In the genomic region with DNA sequence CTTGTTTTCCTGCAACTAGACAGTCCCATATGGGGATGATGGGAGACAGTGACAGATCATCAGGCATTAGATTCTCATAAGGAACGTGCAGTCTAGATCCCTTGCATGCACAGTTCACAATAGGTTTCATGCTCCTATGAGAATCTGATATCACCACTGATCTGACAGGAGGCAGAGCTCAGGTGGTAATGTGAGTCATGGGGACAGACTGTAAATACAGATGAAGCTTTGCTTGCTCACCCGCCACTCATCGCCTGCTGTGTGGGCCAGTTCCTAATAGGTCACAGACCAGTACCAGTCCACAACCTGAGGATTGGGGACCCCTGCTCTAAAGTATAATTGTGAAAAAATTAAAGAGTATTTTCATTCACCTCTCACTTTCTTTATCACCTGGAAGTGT, we compare ENCODE assay signal across 18 cellular contexts. TPM values are rescaled to one million over a fixed set of nuclear protein-coding genes. Genes with fewer than 3 reads are reported as not detected.
DNase-seq lines count a peak whose midpoint lies in the region; ATAC-seq and TF ChIP-seq lines count a peak whose summit lies in the region.
"Had no signal": no experiment of that assay in that cellular context is flagged by ENCODE, and none has a peak within 500 bp of the region (broad histone marks: within the 10 kb centered on the region; RNA-seq: fewer than 3 reads in every experiment).

No MANE protein-coding gene starts in this region.

- H3K9me3 ChIP-seq in suprapubic skin, result no peaks in the 10 kb centered on the region
- H3K9me3 ChIP-seq: BE2C had no signal

- no peak for ATAC-seq in GM21619 (IDR thresholded peaks at IDR 0.05; ENCODE audit: unreplicated experiment)

- no peaks in the 10 kb centered on the region for H3K36me3 ChIP-seq in suprapubic skin
- H3K36me3 ChIP-seq: BE2C, SJSA1 had no signal

- no peaks in the 10 kb centered on the region for H3K4me1 ChIP-seq in suprapubic skin
- H3K4me1 ChIP-seq: BE2C had no signal

- TF ChIP-seq CTCF in epithelial cell of esophagus (IDR thresholded peaks at IDR 0.05; ENCODE audit: insufficient read depth, low read depth, low read length, missing control alignments) (no peak), suprapubic skin (IDR thresholded peaks at IDR 0.05) (no peak)

- H3K27ac ChIP-seq in suprapubic skin, result no peak overlapping the region
- H3K27ac ChIP-seq: SJSA1 had no signal

- WGBS in suprapubic skin, result 93% methylated on average over 3 of the region's 3 CpGs

- peak; percentile 9 for DNase-seq in HCEC 1CT
- DNase-seq in M059J (ENCODE audit: low read depth), result peak; percentile 65
- peak; percentile 90 for DNase-seq in epithelial cell of esophagus (ENCODE audit: low read depth)
- peak; percentile 47 for DNase-seq in renal cortical epithelial cell (ENCODE audit: low read depth)
- no peak for DNase-seq in pons (ENCODE audit: low spot score)
- DNase-seq in suprapubic skin (ENCODE audit: low spot score in 2 of 2), result no peak
- DNase-seq: BE2C; CD4-positive, alpha-beta T cell; GOT3; HFFc6; NCI-H1436; NCI-H2029; NCI-H2171 treated with DMSO at 0.1 percent for 48 hours; NCI-H748 treated with DMSO at 0.1 percent for 48 hours; OCI-M1; SW 1271 had no signal

- no peak for TF ChIP-seq EP300 in suprapubic skin (IDR thresholded peaks at IDR 0.05)

- TF ChIP-seq POLR2A in suprapubic skin (IDR thresholded peaks at IDR 0.05), result no peak

- H3K27me3 ChIP-seq in suprapubic skin, result no peaks in the 10 kb centered on the region
- H3K27me3 ChIP-seq: BE2C, SJSA1 had no signal

- no peak overlapping the region for H3K4me3 ChIP-seq in epithelial cell of esophagus (ENCODE audit: low read length)
- H3K4me3 ChIP-seq in suprapubic skin, result no peak overlapping the region
- H3K4me3 ChIP-seq: SJSA1 had no signal

RNA-seq across cellular contexts. Expression of a gene that starts 23.6 kb away (rescaled TPM):
- total RNA-seq in M059J (2014; rRNA removed; shearing (Covaris generic)), result 82.8 and 152 TPM in 2 replicates
- total RNA-seq in renal cortical epithelial cell, result 97.2 and 218 TPM in 2 replicates
- 10 to 100 TPM; 66.3 to 76.0 (median 68.3) TPM for total RNA-seq in suprapubic skin

Comparison
In these comparisons a context has a peak if more than half of its experiments do, and no peak if none do; other contexts are left out.
1. DNase-seq: peak in HCEC 1CT (single experiment), M059J (single experiment), epithelial cell of esophagus (single experiment) and renal cortical epithelial cell (single experiment); none in pons (single experiment) and suprapubic skin (0 of 2).